ENCODE assay signal across 8 cellular contexts in genomic region chr2:26144953-26145680, GRCh38. TPM values are rescaled to one million over a fixed set of nuclear protein-coding genes. Genes with fewer than 3 reads are reported as not detected.
DNase-seq lines count a peak whose midpoint lies in the region; ATAC-seq and TF ChIP-seq lines count a peak whose summit lies in the region.

No MANE protein-coding gene starts in this region.

- H3K9me3 ChIP-seq in colonic mucosa (no peaks in the 10 kb centered on the region), right lobe of liver (no peaks in the 10 kb centered on the region)

- no peak for ATAC-seq in Right ventricle myocardium inferior
- peak; percentile 87 to 91 (median 90) for ATAC-seq in right lobe of liver
- no peak for ATAC-seq in GM19455 (IDR thresholded peaks at IDR 0.05; ENCODE audit: unreplicated experiment)

- TF ChIP-seq CTCF in colonic mucosa (IDR thresholded peaks at IDR 0.05) = peak; percentile 75
- TF ChIP-seq CTCF in right lobe of liver (IDR thresholded peaks at IDR 0.05) = peak; percentile 67 to 83 (median 74)

- no peaks in the 10 kb centered on the region for H3K36me3 ChIP-seq in colonic mucosa
- no peaks in the 10 kb centered on the region for H3K36me3 ChIP-seq in right lobe of liver

- H3K4me1 ChIP-seq in colonic mucosa (peaks cover 8% of the 10 kb centered on the region), right lobe of liver (no peaks in the 10 kb centered on the region)

- 13% methylated on average over 11 of the region's 11 CpGs for WGBS in right lobe of liver (ENCODE audit: insufficient coverage, low coverage, low lambda C conversion rate, missing lambda C conversion rate)

- H3K4me3 ChIP-seq in colonic mucosa (no peak overlapping the region), right lobe of liver (no peak overlapping the region)

- H3K27ac ChIP-seq in colonic mucosa = peak overlapping the region; percentile 77
- no peak overlapping the region for H3K27ac ChIP-seq in right lobe of liver

- peak overlapping the region in 1 of 2 donors; percentile 38 for H3K9ac ChIP-seq in colonic mucosa (ENCODE audit: low read depth in 2 of 2, low read length in 2 of 2)

- intact Hi-C loops in Right ventricle myocardium inferior (cut with DNase I) (loop anchor here (2.0 kb wide), 3 partner anchors 56 to 194 kb away; no protein-coding TSS in a partner anchor), cardiac septum (cut with DNase I) (loop anchor here (1.0 to 10.0 kb wide), 4 partner anchors 56 to 290 kb away; no protein-coding TSS in a partner anchor), colonic mucosa (cut with DNase I) (loop anchor here (2.0 to 10.0 kb wide), 4 partner anchors 60 to 290 kb away; no protein-coding TSS in a partner anchor), right lobe of liver (cut with DNase I) (loop anchor here (10.0 kb wide), 2 partner anchors 150 to 190 kb away; no protein-coding TSS in a partner anchor)

- DNase-seq in Right ventricle myocardium inferior (ENCODE audit: missing footprints) (peak; percentile 71), cardiac septum (ENCODE audit: low spot score) (no peak), NCI-H2227 (lab: John Stamatoyannopoulos, UW; ENCODE audit: unreplicated experiment) (peak; percentile 74), colonic mucosa (peak; percentile 82), right lobe of liver (peak in 2 of 3 donors; percentile 45 to 68)
- peak; percentile 49 to 64 for DNase-seq in activated CD4-positive, alpha-beta T cell treated with anti-CD3 and anti-CD28 coated beads for 4 hours
- peak; percentile 3 to 49 (median 29) for DNase-seq in stimulated activated CD4-positive, alpha-beta T cell treated with anti-CD3 and anti-CD28 coated beads, TNF-alpha, amount 100 ng/mL, for 1 hour (ENCODE audit: low read depth in 3 of 3, low spot score in 1 of 3)

- H3K27me3 ChIP-seq in colonic mucosa (no peaks in the 10 kb centered on the region), right lobe of liver (no peaks in the 10 kb centered on the region)

- no peak for TF ChIP-seq POLR2A in right lobe of liver (IDR thresholded peaks at IDR 0.05)

RNA-seq across cellular contexts. Expression of gene GAREM2, which starts 27.8 kb away (rescaled TPM):
- total RNA-seq in Right ventricle myocardium inferior (1.4 TPM), cardiac septum (1.1 TPM), colonic mucosa (1 to 10 TPM; 2.4 to 3.9 TPM), right lobe of liver (under 1 TPM in 5 of 6 experiments, not detected in 1; 0.11 to 0.34 (median 0.20) TPM)

Comparison
In these comparisons a context has a peak if more than half of its experiments do, and no peak if none do; other contexts are left out.
1. ATAC-seq: peak in right lobe of liver (4 of 4); none in Right ventricle myocardium inferior (single experiment) and GM19455 (single experiment).